Comparison of ENCODE assay signal across 2 cellular contexts in genomic region chr10:110426294-110427153, GRCh38.
A peak's percentile ranks its signal among the peaks of the same experiment; 100 is the strongest.
TF ChIP-seq lines count a peak whose summit lies in the region.

No MANE protein-coding gene starts in this region.

TF ChIP-seq in HCT116, 20 proteins besides CTCF, POLR2A, EP300 and RAD21 (continued from another document):
- TF ChIP-seq SIN3A (IDR thresholded peaks at IDR 0.05; ENCODE audit: low read depth) (no peak), JUND (IDR thresholded peaks at IDR 0.05) (no peak), EGR1 (IDR thresholded peaks at IDR 0.05; ENCODE audit: low read depth) (no peak), POLR2AphosphoS5 (IDR thresholded peaks at IDR 0.05; ENCODE audit: low read depth, low read length) (no peak)

TF ChIP-seq in HepG2, 621 proteins besides CTCF, POLR2A, EP300 and RAD21:
- TF ChIP-seq ZNF646 (CRISPR knock-in tag; IDR thresholded peaks at IDR 0.05): no peak
- TF ChIP-seq MAFG (CRISPR knock-in tag; IDR thresholded peaks at IDR 0.05): no peak
- TF ChIP-seq PAX8 (CRISPR knock-in tag; IDR thresholded peaks at IDR 0.05; ENCODE audit: borderline replicate concordance): no peak
- TF ChIP-seq FOXA1 (IDR thresholded peaks at IDR 0.05): no peak
- peak; percentile 23; the same call in 1 of the 2 replicates for TF ChIP-seq FOXA1 (CRISPR knock-in tag; IDR thresholded peaks at IDR 0.05)
